In the genomic region with DNA sequence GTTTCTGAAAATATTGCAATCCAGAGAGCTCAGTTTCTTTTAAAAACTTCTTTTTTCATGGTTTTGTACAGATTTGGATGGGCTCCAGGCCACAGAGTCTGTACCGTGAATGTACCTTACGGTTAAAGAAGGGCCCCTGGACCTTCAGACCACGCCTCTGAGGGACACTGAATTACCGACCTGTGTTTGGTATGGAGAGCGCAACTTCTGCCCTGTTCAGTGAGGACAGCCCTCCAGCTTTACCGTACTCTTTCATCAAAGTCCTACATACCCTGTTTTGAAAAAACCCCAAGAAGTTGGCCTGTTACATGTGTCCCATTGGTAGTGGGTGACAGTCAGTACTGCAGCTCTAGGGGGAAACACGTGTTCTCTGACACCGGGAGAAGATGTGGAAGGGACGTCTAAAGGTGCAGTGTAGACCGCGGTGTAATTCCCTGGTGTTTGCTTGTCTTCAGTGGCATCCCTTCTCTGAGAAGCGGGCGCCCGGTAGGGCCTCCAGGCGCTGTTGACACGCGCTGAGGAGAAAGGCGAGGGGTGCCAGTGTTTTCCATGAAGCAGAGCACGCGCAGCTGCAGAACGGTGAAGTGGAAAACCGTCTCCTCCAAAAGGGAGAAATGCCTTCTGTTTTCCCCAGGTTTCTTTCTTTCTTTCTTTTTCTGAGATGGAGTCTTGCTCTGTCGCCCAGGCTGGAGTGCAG, we compare ENCODE assay signal across 1 cellular context.
TF ChIP-seq lines count a peak whose summit lies in the region.

No MANE protein-coding gene starts in this region.

TF ChIP-seq in SK-N-SH treated with all-trans-retinoic acid at 6 μM for 48 hours, 23 proteins besides CTCF, POLR2A, EP300 and RAD21 (continued from another document):
- TF ChIP-seq, protein P1, sequence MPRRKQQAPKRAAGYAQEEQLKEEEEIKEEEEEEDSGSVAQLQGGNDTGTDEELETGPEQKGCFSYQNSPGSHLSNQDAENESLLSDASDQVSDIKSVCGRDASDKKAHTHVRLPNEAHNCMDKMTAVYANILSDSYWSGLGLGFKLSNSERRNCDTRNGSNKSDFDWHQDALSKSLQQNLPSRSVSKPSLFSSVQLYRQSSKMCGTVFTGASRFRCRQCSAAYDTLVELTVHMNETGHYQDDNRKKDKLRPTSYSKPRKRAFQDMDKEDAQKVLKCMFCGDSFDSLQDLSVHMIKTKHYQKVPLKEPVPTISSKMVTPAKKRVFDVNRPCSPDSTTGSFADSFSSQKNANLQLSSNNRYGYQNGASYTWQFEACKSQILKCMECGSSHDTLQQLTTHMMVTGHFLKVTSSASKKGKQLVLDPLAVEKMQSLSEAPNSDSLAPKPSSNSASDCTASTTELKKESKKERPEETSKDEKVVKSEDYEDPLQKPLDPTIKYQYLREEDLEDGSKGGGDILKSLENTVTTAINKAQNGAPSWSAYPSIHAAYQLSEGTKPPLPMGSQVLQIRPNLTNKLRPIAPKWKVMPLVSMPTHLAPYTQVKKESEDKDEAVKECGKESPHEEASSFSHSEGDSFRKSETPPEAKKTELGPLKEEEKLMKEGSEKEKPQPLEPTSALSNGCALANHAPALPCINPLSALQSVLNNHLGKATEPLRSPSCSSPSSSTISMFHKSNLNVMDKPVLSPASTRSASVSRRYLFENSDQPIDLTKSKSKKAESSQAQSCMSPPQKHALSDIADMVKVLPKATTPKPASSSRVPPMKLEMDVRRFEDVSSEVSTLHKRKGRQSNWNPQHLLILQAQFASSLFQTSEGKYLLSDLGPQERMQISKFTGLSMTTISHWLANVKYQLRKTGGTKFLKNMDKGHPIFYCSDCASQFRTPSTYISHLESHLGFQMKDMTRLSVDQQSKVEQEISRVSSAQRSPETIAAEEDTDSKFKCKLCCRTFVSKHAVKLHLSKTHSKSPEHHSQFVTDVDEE (CRISPR knock-in tag; IDR thresholded peaks at IDR 0.05) = no peak
- no peak for TF ChIP-seq SNAI2 (CRISPR knock-in tag; IDR thresholded peaks at IDR 0.05)
- TF ChIP-seq, protein P2, sequence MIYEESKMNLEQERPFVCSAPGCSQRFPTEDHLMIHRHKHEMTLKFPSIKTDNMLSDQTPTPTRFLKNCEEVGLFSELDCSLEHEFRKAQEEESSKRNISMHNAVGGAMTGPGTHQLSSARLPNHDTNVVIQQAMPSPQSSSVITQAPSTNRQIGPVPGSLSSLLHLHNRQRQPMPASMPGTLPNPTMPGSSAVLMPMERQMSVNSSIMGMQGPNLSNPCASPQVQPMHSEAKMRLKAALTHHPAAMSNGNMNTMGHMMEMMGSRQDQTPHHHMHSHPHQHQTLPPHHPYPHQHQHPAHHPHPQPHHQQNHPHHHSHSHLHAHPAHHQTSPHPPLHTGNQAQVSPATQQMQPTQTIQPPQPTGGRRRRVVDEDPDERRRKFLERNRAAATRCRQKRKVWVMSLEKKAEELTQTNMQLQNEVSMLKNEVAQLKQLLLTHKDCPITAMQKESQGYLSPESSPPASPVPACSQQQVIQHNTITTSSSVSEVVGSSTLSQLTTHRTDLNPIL (CRISPR knock-in tag; IDR thresholded peaks at IDR 0.05; ENCODE audit: low read depth) = no peak
- TF ChIP-seq ARNTL (CRISPR knock-in tag; IDR thresholded peaks at IDR 0.05; ENCODE audit: borderline replicate concordance, low read depth) = no peak
